ENCODE assay signal across 8 cellular contexts in the genomic region with DNA sequence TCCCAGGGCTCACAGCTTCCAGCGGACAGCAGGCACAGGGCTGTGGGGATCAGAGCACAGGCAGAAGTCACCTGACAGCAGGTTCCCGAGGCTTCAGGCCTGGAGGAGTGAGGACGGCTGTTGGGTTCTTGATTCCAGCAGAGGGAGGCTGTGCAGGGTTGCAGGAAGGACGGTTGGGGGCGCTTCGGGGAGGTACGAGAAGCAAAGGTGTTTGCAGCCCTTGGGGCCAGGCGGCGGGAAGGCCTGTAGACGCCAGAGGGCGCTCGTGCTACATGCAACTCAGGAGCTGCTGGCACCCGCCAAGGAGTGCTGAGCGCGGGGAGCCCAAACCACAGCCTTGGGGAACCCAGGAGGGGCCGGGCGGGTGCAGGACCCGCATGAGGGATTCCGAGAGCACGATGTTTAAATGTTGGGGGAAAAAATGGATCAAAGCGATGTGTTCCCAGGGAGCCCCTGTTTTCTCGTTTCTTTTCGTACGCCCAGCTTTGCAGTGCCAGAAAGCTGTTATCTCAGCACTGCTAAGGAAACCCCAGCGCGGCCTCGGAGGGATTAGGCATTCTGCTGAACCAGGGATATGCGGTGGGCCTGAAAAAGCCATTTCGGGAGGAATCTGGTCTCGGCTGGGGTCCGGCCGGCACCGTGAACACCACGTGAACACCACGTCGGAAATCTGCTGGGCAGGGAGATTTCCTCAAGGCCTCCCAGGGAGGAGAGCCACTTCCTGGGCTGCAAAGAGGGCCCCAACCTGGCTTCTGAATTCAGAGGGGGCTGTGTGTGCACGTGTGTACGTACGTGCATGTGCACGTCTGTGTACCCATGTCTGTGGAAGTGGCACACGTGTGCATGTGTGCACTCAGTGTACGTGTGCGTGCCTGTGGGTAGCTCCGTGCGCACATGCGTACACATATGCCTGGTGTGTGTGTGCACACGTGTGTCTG.
A peak's percentile ranks its signal among the peaks of the same experiment; 100 is the strongest.
DNase-seq lines count a peak whose midpoint lies in the region; ATAC-seq, FAIRE-seq and TF ChIP-seq lines count a peak whose summit lies in the region.

No MANE protein-coding gene starts in this region.

- no peak for TF ChIP-seq POLR2A in H1 (IDR thresholded peaks at IDR 0.05; ENCODE audit: control extremely low read depth in 1 of 2, low read depth in 2 of 2, low read length in 2 of 2)

- peak; percentile 83 for FAIRE-seq in HTR-8/SVneo (lab: Jason Lieb, UNC)
- FAIRE-seq in H1 (lab: Jason Lieb, UNC): no peak

- TF ChIP-seq EP300 in H1 (IDR thresholded peaks at IDR 0.05; ENCODE audit: borderline replicate concordance in 1 of 2, low read depth in 2 of 2, low read length in 2 of 2): peak in 1 of 2 experiments; percentile 81; a peak in 1 of 3 replicates

- H3K18ac ChIP-seq in H1 (ENCODE audit: extremely low read depth, low read length): peak overlapping the region; percentile 100

- no peak overlapping the region; a peak in 1 of 8 replicates for H3K4me3 ChIP-seq in H1 (ENCODE audit: extremely low read depth in 1 of 4, insufficient read depth in 2 of 4, low read depth in 3 of 4, low read length in 4 of 4)

- peak; percentile 81 for ATAC-seq in GM19372 (IDR thresholded peaks at IDR 0.05; ENCODE audit: low read depth, unreplicated experiment)

- H2BK120ac ChIP-seq in H1 (replicated peaks; ENCODE audit: low read depth, low read length): peak overlapping the region; percentile 93

- no peaks in the 10 kb centered on the region for H3K79me1 ChIP-seq in H1 (ENCODE audit: low read depth, low read length)

- no peaks in the 10 kb centered on the region for H3K23me2 ChIP-seq in H1 (ENCODE audit: low read depth, low read length)

- H3K79me2 ChIP-seq in H1 (ENCODE audit: control insufficient read depth in 1 of 2, insufficient read depth in 2 of 2, low read length in 2 of 2): no peaks in the 10 kb centered on the region

- no peak overlapping the region for H3K56ac ChIP-seq in H1 (replicated peaks; ENCODE audit: insufficient read length, low read depth, low read length)

- no peak overlapping the region for H3K14ac ChIP-seq in H1 (ENCODE audit: insufficient read length)

- peak overlapping the region; percentile 98 for H2AK5ac ChIP-seq in H1 (ENCODE audit: low read depth, low read length)

- peak overlapping the region; percentile 93 for H2BK15ac ChIP-seq in H1 (ENCODE audit: low read length)

- peak overlapping the region; percentile 95 for H4K91ac ChIP-seq in H1 (replicated peaks; ENCODE audit: insufficient read length, low read length)

- H2BK20ac ChIP-seq in H1 (ENCODE audit: low read length): peak overlapping the region; percentile 98

- DNase-seq in Ammon's horn (ENCODE audit: low spot score) (peak; percentile 93), HTR-8/SVneo (ENCODE audit: insufficient read length, low spot score) (peak; percentile 79), NOMO-1 treated with dmso at 0.1 percent for 144 hours (lab: John Stamatoyannopoulos, UW; ENCODE audit: unreplicated experiment) (peak; percentile 80), H1 (ENCODE audit: low read depth in 1 of 2, low spot score in 2 of 2) (peak; percentile 96 to 99), mesenteric fat pad (ENCODE audit: low spot score) (peak; percentile 97)
- DNase-seq in activated CD8-positive, alpha-beta memory T cell treated with anti-CD3 and anti-CD28 coated beads for 48 hours (ENCODE audit: low read depth in 2 of 3, low spot score in 2 of 3): peak; percentile 77 to 96 (median 93)
- peak; percentile 69 for DNase-seq in stimulated activated CD8-positive, alpha-beta memory T cell treated with anti-CD3 and anti-CD28 coated beads, Interleukin-12 subunit alpha, Interleukin-12 subunit beta, amount 100 ng/mL, for 24 hours (ENCODE audit: extremely low read depth)

- peak overlapping the region; percentile 45 to 58 for H3K4me2 ChIP-seq in H1 (ENCODE audit: insufficient read depth in 1 of 2, low read depth in 2 of 2, low read length in 2 of 2)

- peaks cover 1 to 40% (median 14%) of the 10 kb centered on the region in 4 experiments; a peak in 6 of 7 replicates for H3K27me3 ChIP-seq in H1 (replicated peaks in 1 of 4; ENCODE audit: control insufficient read depth in 3 of 4, extremely low read depth in 1 of 4, insufficient read depth in 3 of 4, low read length in 3 of 4)

- H3K4ac ChIP-seq in H1 (replicated peaks; ENCODE audit: insufficient read length, low read depth, low read length): peak overlapping the region; percentile 83

- H4K8ac ChIP-seq in H1 (ENCODE audit: extremely low read depth, insufficient read depth, low read length): peak overlapping the region; percentile 88

- CTCF ChIA-PET in H1 (lab: Charles Lee; ENCODE audit: partially characterized antibody): interaction anchor here (0.5 to 14.3 kb wide), 86 partner anchors 9 to 436 kb away, joined by 3 to 521 read pairs (median 4); partner anchors contain the start of genes CDKN1C and PHLDA2

- POLR2A ChIA-PET in H1 (lab: Charles Lee; ENCODE audit: partially characterized antibody): interaction anchor here (0.8 to 3.2 kb wide), 8 partner anchors 97 to 409 kb away, joined by 3 to 18 read pairs (median 6); partner anchors contain the start of genes CDKN1C and PHLDA2

- WGBS in H1 (ENCODE audit: extremely low coverage in 1 of 2, insufficient coverage in 1 of 2, insufficient read length in 1 of 2, insufficient replicate concordance in 2 of 2, low coverage in 1 of 2, low lambda C conversion rate in 2 of 2, missing lambda C conversion rate in 1 of 2), 2 experiments: 51% methylated on average over 42 of the region's 47 CpGs; no CpG with 5 or more reads in 1 of the 2 experiments

- peaks cover 4 to 16% (median 10%) of the 10 kb centered on the region in 4 experiments for H3K4me1 ChIP-seq in H1 (replicated peaks in 1 of 4; ENCODE audit: control insufficient read depth in 3 of 4, insufficient read depth in 4 of 4, low read length in 3 of 4)

- peak overlapping the region; percentile 4; the same call in 1 of the 2 replicates for H3K27ac ChIP-seq in H1 (ENCODE audit: low read depth, low read length)

- H3K36me3 ChIP-seq in H1 (ENCODE audit: control insufficient read depth in 2 of 4, insufficient read depth in 4 of 4, low read length in 3 of 4): no peaks in the 10 kb centered on the region

- peak overlapping the region; percentile 94; the same call in 1 of the 2 replicates for H2BK5ac ChIP-seq in H1 (ENCODE audit: low read depth, low read length)

- no peak overlapping the region for H3K23ac ChIP-seq in H1 (ENCODE audit: insufficient read length)

- TF ChIP-seq RAD21 in H1 (IDR thresholded peaks at IDR 0.05 in 1 of 2, conservative IDR thresholded peaks at IDR 0.05 in 1 of 2; ENCODE audit: low read depth in 2 of 2, low read length in 2 of 2): peak; percentile 99 to 100

- H4K20me1 ChIP-seq in H1 (replicated peaks in 1 of 2; ENCODE audit: control insufficient read depth in 1 of 2, insufficient read depth in 2 of 2, low read length in 2 of 2): peaks cover 0 to 4% of the 10 kb centered on the region in 2 experiments

- H2BK12ac ChIP-seq in H1 (ENCODE audit: low read depth, low read length): peak overlapping the region; percentile 100

- H3K9ac ChIP-seq in H1 (replicated peaks in 1 of 4; ENCODE audit: extremely low read depth in 1 of 4, low read depth in 3 of 4, low read length in 3 of 4): peak overlapping the region in 2 of 4 experiments; percentile 31 to 38; a peak in 3 of 7 replicates

- peak overlapping the region; percentile 38 for H4K5ac ChIP-seq in H1 (ENCODE audit: insufficient read length, low read depth, low read length)

- no peak overlapping the region for H2AFZ ChIP-seq in H1 (ENCODE audit: low read length)

- TF ChIP-seq CTCF in H1 (IDR thresholded peaks at IDR 0.05; ENCODE audit: control extremely low read depth in 1 of 3, insufficient read depth in 1 of 3, low read depth in 1 of 3, low read length in 3 of 3): peak in 2 of 3 experiments; percentile 99 to 100; a peak in 3 of 4 replicates

- H3K9me3 ChIP-seq in H1 (ENCODE audit: insufficient read depth in 2 of 2, low read depth in 1 of 2, low read length in 1 of 2): no peaks in the 10 kb centered on the region

TF ChIP-seq in H1, 55 proteins besides CTCF, POLR2A, EP300 and RAD21 (continues in another document):
- TF ChIP-seq CHD2 (IDR thresholded peaks at IDR 0.05; ENCODE audit: low read length) (peak; percentile 36), ASH2L (IDR thresholded peaks at IDR 0.05; ENCODE audit: low read length) (peak; percentile 14), MAX (IDR thresholded peaks at IDR 0.05) (peak; percentile 69), SP2 (IDR thresholded peaks at IDR 0.05; ENCODE audit: low read length) (no peak), PHF8 (conservative IDR thresholded peaks at IDR 0.05; ENCODE audit: low read depth, low read length) (no peak), TEAD4 (IDR thresholded peaks at IDR 0.05; ENCODE audit: low read depth, low read length) (no peak), ATF3 (IDR thresholded peaks at IDR 0.05; ENCODE audit: insufficient read depth, low read depth, low read length) (peak; percentile 68; the same call in 1 of the 2 replicates), POU5F1 (IDR thresholded peaks at IDR 0.05; ENCODE audit: low read depth, low read length) (no peak), BACH1 (IDR thresholded peaks at IDR 0.05; ENCODE audit: low read length) (no peak), NANOG (IDR thresholded peaks at IDR 0.05; ENCODE audit: insufficient read depth, low read depth, low read length, poor library complexity, severe bottlenecking) (no peak), MAFK (IDR thresholded peaks at IDR 0.05; ENCODE audit: low read depth, low read length) (no peak; the same call in 1 of the 2 replicates), USF2 (IDR thresholded peaks at IDR 0.05; ENCODE audit: low read length) (peak; percentile 38)
- TF ChIP-seq, protein P1, sequence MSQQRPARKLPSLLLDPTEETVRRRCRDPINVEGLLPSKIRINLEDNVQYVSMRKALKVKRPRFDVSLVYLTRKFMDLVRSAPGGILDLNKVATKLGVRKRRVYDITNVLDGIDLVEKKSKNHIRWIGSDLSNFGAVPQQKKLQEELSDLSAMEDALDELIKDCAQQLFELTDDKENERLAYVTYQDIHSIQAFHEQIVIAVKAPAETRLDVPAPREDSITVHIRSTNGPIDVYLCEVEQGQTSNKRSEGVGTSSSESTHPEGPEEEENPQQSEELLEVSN (IDR thresholded peaks at IDR 0.05): peak; percentile 72
